Comparison of ENCODE assay signal across 13 cellular contexts in the genomic region with DNA sequence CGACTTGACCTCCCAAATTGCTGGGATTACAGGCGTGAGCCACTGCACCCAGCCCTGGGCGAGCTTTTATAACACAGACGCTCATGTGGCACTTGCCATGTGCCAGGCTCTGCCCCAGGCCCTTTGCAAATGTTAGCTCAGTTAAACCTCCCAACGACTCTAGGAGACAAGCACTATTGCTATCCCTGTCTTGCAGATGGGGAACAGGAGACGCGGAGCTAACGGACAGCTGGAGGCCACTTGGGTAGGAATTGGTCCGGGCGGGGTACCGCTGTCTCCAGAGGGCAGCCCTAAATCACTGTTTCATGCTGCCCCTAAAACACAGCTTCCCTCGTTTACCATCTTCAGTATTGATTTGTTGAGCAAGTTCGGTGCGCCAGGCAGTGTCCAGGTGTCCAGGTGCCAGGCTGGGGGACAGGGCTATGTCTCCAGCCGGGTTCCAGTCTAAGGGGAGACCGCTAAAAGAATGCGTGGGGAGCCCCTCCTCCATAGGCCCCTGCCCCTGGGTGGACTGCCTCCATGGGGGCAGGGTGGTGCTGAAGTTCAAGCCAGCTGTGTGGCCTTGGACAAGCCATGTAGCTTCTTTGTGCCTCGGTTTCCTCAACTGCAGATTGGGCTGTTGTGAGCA. TPM values are rescaled to one million over a fixed set of nuclear protein-coding genes. Genes with fewer than 3 reads are reported as not detected.
A peak's percentile ranks its signal among the peaks of the same experiment; 100 is the strongest.
DNase-seq lines count a peak whose midpoint lies in the region; ATAC-seq, FAIRE-seq and TF ChIP-seq lines count a peak whose summit lies in the region.
"Had no signal": no experiment of that assay in that cellular context is flagged by ENCODE, and none has a peak within 500 bp of the region (broad histone marks: within the 10 kb centered on the region; RNA-seq: fewer than 3 reads in every experiment).

No MANE protein-coding gene starts in this region.

- H3K4me3 ChIP-seq in KMS-11 (IDR thresholded peaks at IDR 0.05; ENCODE audit: insufficient read depth, low read depth, low read length), result peak overlapping the region; percentile 18
- no peak overlapping the region for H3K4me3 ChIP-seq in neuronal stem cell (ENCODE audit: low read length in 2 of 2)

- ATAC-seq in GM18867 (IDR thresholded peaks at IDR 0.05; ENCODE audit: unreplicated experiment), result no peak

- peak overlapping the region; percentile 60 for H3K18ac ChIP-seq in neuronal stem cell (ENCODE audit: low read length)

- H3K4ac ChIP-seq in neuronal stem cell (ENCODE audit: low read length), result peak overlapping the region; percentile 68

- no peak overlapping the region for H4K8ac ChIP-seq in neuronal stem cell (ENCODE audit: low read depth, low read length)

- H4K91ac ChIP-seq in neuronal stem cell (ENCODE audit: low read depth, low read length, poor library complexity), result no peak overlapping the region

- peak overlapping the region; percentile 37 for H3K23ac ChIP-seq in neuronal stem cell (ENCODE audit: low read depth, low read length, poor library complexity)

- no peak for FAIRE-seq in HTR-8/SVneo (lab: Jason Lieb, UNC)
- FAIRE-seq: A549, colon had no signal

- peaks cover 91% of the 10 kb centered on the region for H3K4me1 ChIP-seq in KMS-11 (ENCODE audit: low read depth, poor library complexity, severe bottlenecking)
- peaks cover 35 to 49% of the 10 kb centered on the region in 2 donors for H3K4me1 ChIP-seq in neuronal stem cell (ENCODE audit: control insufficient read depth in 2 of 2, insufficient read depth in 1 of 2, low read depth in 1 of 2, low read length in 2 of 2)
- H3K4me1 ChIP-seq: prostate gland had no signal

- H3K27me3 ChIP-seq in KMS-11 (ENCODE audit: insufficient read depth, low read depth) (no peaks in the 10 kb centered on the region), neuronal stem cell (ENCODE audit: control insufficient read depth in 3 of 3, insufficient read depth in 3 of 3, low read depth in 1 of 3, low read length in 3 of 3) (no peaks in the 10 kb centered on the region)

- no peaks in the 10 kb centered on the region for H3K9me3 ChIP-seq in neuronal stem cell (replicated peaks in 1 of 2; ENCODE audit: control insufficient read depth in 2 of 2, insufficient read depth in 1 of 2, low read depth in 1 of 2, low read length in 2 of 2)
- H3K9me3 ChIP-seq: A549, prostate gland had no signal

- H3K4me3 Mint-ChIP-seq in activated T-cell treated with anti-CD3 and anti-CD28 coated beads, Interleukin-2, amount 50 U/mL, for 24 hours, result peak overlapping the region; percentile 79
- peak overlapping the region; percentile 18 for H3K4me3 Mint-ChIP-seq in dendritic cell treated with granulocyte-macrophage colony-stimulating factor and Interleukin-4, amounts not matched to agents 40 ng/mL and 50 ng/mL, for 4 days

- no peak for DNase-seq in activated T-cell treated with anti-CD3 and anti-CD28 coated beads, Interleukin-2, amount 50 U/mL, for 24 hours
- DNase-seq in activated T-cell treated with anti-CD3 and anti-CD28 coated beads for 4 hours (no peak), neuronal stem cell (ENCODE audit: low spot score) (no peak), HTR-8/SVneo (ENCODE audit: insufficient read length, low spot score) (no peak)
- no peak for DNase-seq in stimulated activated CD4-positive, alpha-beta T cell treated with anti-CD3 and anti-CD28 coated beads, Interleukin-1b, Interleukin-23, amount 100 ng/mL, for 48 hours

- peak overlapping the region; percentile 56 for H2BK120ac ChIP-seq in neuronal stem cell (ENCODE audit: low read depth, low read length)

- peak overlapping the region; percentile 40 for H3K27ac Mint-ChIP-seq in activated T-cell treated with anti-CD3 and anti-CD28 coated beads, Interleukin-2, amount 50 U/mL, for 24 hours
- no peak overlapping the region for H3K27ac Mint-ChIP-seq in dendritic cell treated with granulocyte-macrophage colony-stimulating factor and Interleukin-4, amounts not matched to agents 40 ng/mL and 50 ng/mL, for 4 days

- intact Hi-C loops in dendritic cell treated with granulocyte-macrophage colony-stimulating factor and Interleukin-4, amounts not matched to agents 40 ng/mL and 50 ng/mL, for 4 days (cut with micrococcal nuclease), result loop anchor here (10.0 kb wide), 1 partner anchor 170 kb away; no protein-coding TSS in a partner anchor

- H3K27me3 Mint-ChIP-seq in activated T-cell treated with anti-CD3 and anti-CD28 coated beads, Interleukin-2, amount 50 U/mL, for 24 hours, result no peaks in the 10 kb centered on the region
- H3K27me3 Mint-ChIP-seq in dendritic cell treated with granulocyte-macrophage colony-stimulating factor and Interleukin-4, amounts not matched to agents 40 ng/mL and 50 ng/mL, for 4 days, result peaks cover 13% of the 10 kb centered on the region

- peak overlapping the region; percentile 99 for H2BK15ac ChIP-seq in neuronal stem cell (ENCODE audit: low read length)

- H3K9ac ChIP-seq in KMS-11 (no peak overlapping the region), neuronal stem cell (ENCODE audit: low read depth, low read length, poor library complexity) (no peak overlapping the region)

- H2BK5ac ChIP-seq in neuronal stem cell (ENCODE audit: low read length), result peak overlapping the region; percentile 97

- H3K4me1 Mint-ChIP-seq in activated T-cell treated with anti-CD3 and anti-CD28 coated beads, Interleukin-2, amount 50 U/mL, for 24 hours (ENCODE audit: low read depth), result peaks cover 61% of the 10 kb centered on the region
- H3K4me1 Mint-ChIP-seq in dendritic cell treated with granulocyte-macrophage colony-stimulating factor and Interleukin-4, amounts not matched to agents 40 ng/mL and 50 ng/mL, for 4 days (ENCODE audit: low read depth), result peaks cover 88% of the 10 kb centered on the region

- H2AFZ ChIP-seq in KMS-11 (ENCODE audit: low read depth), result no peak overlapping the region
- no peak overlapping the region for H2AFZ ChIP-seq in neuronal stem cell (ENCODE audit: low read length)

- no peaks in the 10 kb centered on the region for H3K36me3 ChIP-seq in KMS-11 (ENCODE audit: insufficient read depth)
- H3K36me3 ChIP-seq in neuronal stem cell (replicated peaks in 1 of 2; ENCODE audit: control insufficient read depth in 2 of 2, insufficient read depth in 2 of 2, low read length in 2 of 2), result no peaks in the 10 kb centered on the region
- H3K36me3 ChIP-seq: prostate gland had no signal

- H3K9me3 Mint-ChIP-seq in activated T-cell treated with anti-CD3 and anti-CD28 coated beads, Interleukin-2, amount 50 U/mL, for 24 hours, result no peaks in the 10 kb centered on the region
- H3K9me3 Mint-ChIP-seq in dendritic cell treated with granulocyte-macrophage colony-stimulating factor and Interleukin-4, amounts not matched to agents 40 ng/mL and 50 ng/mL, for 4 days, result no peaks in the 10 kb centered on the region

- H3K4me2 ChIP-seq in KMS-11, result no peak overlapping the region; the same call in 1 of the 2 replicates
- no peak overlapping the region for H3K4me2 ChIP-seq in neuronal stem cell (ENCODE audit: insufficient read depth, low read length, poor library complexity, severe bottlenecking)

- H3K36me3 Mint-ChIP-seq in activated T-cell treated with anti-CD3 and anti-CD28 coated beads, Interleukin-2, amount 50 U/mL, for 24 hours (ENCODE audit: low read depth), result no peaks in the 10 kb centered on the region
- no peaks in the 10 kb centered on the region for H3K36me3 Mint-ChIP-seq in dendritic cell treated with granulocyte-macrophage colony-stimulating factor and Interleukin-4, amounts not matched to agents 40 ng/mL and 50 ng/mL, for 4 days (ENCODE audit: low read depth)
- H3K36me3 Mint-ChIP-seq: activated CD8-positive, alpha-beta memory T cell treated with anti-CD3 and anti-CD28 coated beads, Interleukin-2, amount 10 ng/mL, durations not matched to agents 7 days and 5 days had no signal

- H2BK12ac ChIP-seq in neuronal stem cell (ENCODE audit: low read length), result peak overlapping the region; percentile 60

- peaks cover 4% of the 10 kb centered on the region for H3K79me1 ChIP-seq in neuronal stem cell (ENCODE audit: low read depth, low read length)

- WGBS in neuronal stem cell (ENCODE audit: extremely low coverage in 2 of 2, insufficient read length in 2 of 2, insufficient replicate concordance in 1 of 2), 2 donors, result no CpG with 5 or more reads among the region's 18 CpGs

- no peak overlapping the region for H3K14ac ChIP-seq in neuronal stem cell (ENCODE audit: low read length)

- H4K20me1 ChIP-seq in KMS-11 (ENCODE audit: insufficient read depth), result no peaks in the 10 kb centered on the region

- peak overlapping the region; percentile 96 for H2AK5ac ChIP-seq in neuronal stem cell (ENCODE audit: low read depth, low read length)

- H3K79me2 ChIP-seq in KMS-11 (ENCODE audit: insufficient read depth, low read depth), result 0 out of 2 replicates have a peak, but pooled peaks cover under 1% of the 10 kb centered on the region

- TF ChIP-seq CTCF in KMS-11 (conservative IDR thresholded peaks at IDR 0.05; ENCODE audit: low read depth, low read length), result no peak

- H3K27ac ChIP-seq in KMS-11 (peak overlapping the region; percentile 95; the same call in 1 of the 2 replicates), neuronal stem cell (replicated peaks; ENCODE audit: low read length) (no peak overlapping the region)
- H3K27ac ChIP-seq: epithelial cell of prostate had no signal

RNA-seq across cellular contexts. Expression of gene TMEM235, which starts 23.7 kb away (rescaled TPM):
- not detected for polyA plus RNA-seq in neuronal stem cell (2013, experiment 1 of 2)
- not detected for polyA plus RNA-seq in neuronal stem cell (2013, experiment 2 of 2)
- polyA plus RNA-seq: A549 had no signal

RNA-seq across cellular contexts. Expression of gene BIRC5, which starts 41.1 kb away (rescaled TPM):
- polyA plus RNA-seq in neuronal stem cell (2013, experiment 1 of 2), result 118 TPM
- 125 TPM for polyA plus RNA-seq in neuronal stem cell (2013, experiment 2 of 2)
